Comparison of ENCODE assay signal across 9 cellular contexts in the genomic region with DNA sequence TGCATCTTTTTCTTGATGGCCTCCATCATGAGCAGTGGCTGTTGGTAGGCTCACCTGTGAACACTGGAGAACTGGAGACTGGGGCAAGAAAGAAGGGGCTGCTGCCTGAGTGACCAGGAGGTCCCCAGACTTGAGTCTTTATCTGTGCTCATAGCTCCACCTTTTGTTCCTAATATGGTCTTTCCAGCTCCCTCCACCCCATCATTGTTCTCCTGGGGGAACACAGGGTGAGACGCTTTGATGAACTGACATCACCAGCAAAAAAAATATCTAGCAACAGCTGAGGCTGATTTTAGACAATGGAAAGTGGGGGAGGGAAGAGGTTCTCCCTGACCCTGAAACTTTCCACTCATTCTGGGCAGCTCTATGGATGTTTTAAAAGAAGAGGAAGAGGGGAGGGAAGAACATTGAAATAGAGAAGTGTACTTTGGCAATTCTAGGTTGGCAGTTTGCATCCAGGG. TPM values are rescaled to one million over a fixed set of nuclear protein-coding genes. Genes with fewer than 3 reads are reported as not detected.
DNase-seq lines count a peak whose midpoint lies in the region; ATAC-seq and TF ChIP-seq lines count a peak whose summit lies in the region.
"Had no signal": no experiment of that assay in that cellular context is flagged by ENCODE, and none has a peak within 500 bp of the region (broad histone marks: within the 10 kb centered on the region; RNA-seq: fewer than 3 reads in every experiment).

Gene TPM3 (minus strand): TSS at position 111 of the 461 bp plus-strand sequence. CDS start 82 bp downstream, at position 29.

- H3K23ac ChIP-seq in H9 (ENCODE audit: insufficient read length, low read depth, low read length), result no peak within 1 kb of the TSS

- H2BK12ac ChIP-seq in H9 (ENCODE audit: insufficient read length, low read depth, low read length), result no peak within 1 kb of the TSS

- H3K27ac Mint-ChIP-seq in H9, result no peak within 1 kb of the TSS; a peak in 3 of 7 replicates

- no peak within 1 kb of the TSS for H3K4ac ChIP-seq in H9 (ENCODE audit: low read depth, low read length)

- H3K4me1 ChIP-seq in H9 (ENCODE audit: insufficient read depth, low read length), result peaks cover 9% of the 10 kb centered on the region; the same call in 1 of the 2 replicates

- no peaks in the 10 kb centered on the region for H3K9me3 ChIP-seq in H9 (ENCODE audit: control insufficient read depth, low read depth, low read length)

- H3K36me3 Mint-ChIP-seq in H9 (ENCODE audit: insufficient read depth in 1 of 3, low read depth in 3 of 3), result no peaks in the 10 kb centered on the region

- ATAC-seq in HG02973 (IDR thresholded peaks at IDR 0.05; ENCODE audit: unreplicated experiment) (no peak), GM19035 (IDR thresholded peaks at IDR 0.05; ENCODE audit: unreplicated experiment) (no peak), HG03280 (IDR thresholded peaks at IDR 0.05; ENCODE audit: unreplicated experiment) (no peak)

- peaks cover 5% of the 10 kb centered on the region; the same call in 1 of the 2 replicates for H3K27me3 Mint-ChIP-seq in H9 (ENCODE audit: low read depth)

- no peak within 1 kb of the TSS for H2BK15ac ChIP-seq in H9 (ENCODE audit: low read depth, low read length)

- no peak within 1 kb of the TSS for H3K18ac ChIP-seq in H9 (ENCODE audit: insufficient read length, low read depth, low read length)

- H4K5ac ChIP-seq in H9 (ENCODE audit: insufficient read length, low read depth, low read length), result no peak within 1 kb of the TSS

- no peak for DNase-seq in H9
- DNase-seq in SKM-1 (lab: John Stamatoyannopoulos, UW; ENCODE audit: unreplicated experiment), result peak; percentile 50
- no peak for DNase-seq in glomerular endothelial cell (ENCODE audit: extremely low read depth, low read depth, low spot score)
- no peak for DNase-seq in posterior vena cava (ENCODE audit: low spot score)
- DNase-seq in DMS79 treated with DMSO at 0.1 percent for 48 hours (lab: John Stamatoyannopoulos, UW), result no peak
- DNase-seq: islet precursor cell had no signal

- no peaks in the 10 kb centered on the region; the same call in 1 of the 2 replicates for H3K27me3 ChIP-seq in H9 (ENCODE audit: insufficient read depth, low read length)

- no peak within 1 kb of the TSS for H2BK20ac ChIP-seq in H9 (ENCODE audit: low read depth, low read length, poor library complexity, severe bottlenecking)

- no peak within 1 kb of the TSS for H4K91ac ChIP-seq in H9 (ENCODE audit: insufficient read length, low read depth, low read length)

- H3K4me2 ChIP-seq in H9 (ENCODE audit: insufficient read depth, insufficient read length, low read length), result no peak within 1 kb of the TSS

- no peaks in the 10 kb centered on the region for H3K79me1 ChIP-seq in H9 (ENCODE audit: insufficient read depth, low read depth, low read length, poor library complexity, severe bottlenecking)

- H3K9me3 Mint-ChIP-seq in H9, result no peaks in the 10 kb centered on the region

- no peak within 1 kb of the TSS for H3K27ac ChIP-seq in H9 (ENCODE audit: insufficient read length, low read depth, low read length)

- H3K14ac ChIP-seq in H9 (ENCODE audit: insufficient read depth, low read length), result no peak within 1 kb of the TSS

- intact Hi-C loops in posterior vena cava (cut with DNase I), result no loop called here

- H2AFZ ChIP-seq in H9 (ENCODE audit: low read length), result no peak within 1 kb of the TSS

- H2BK120ac ChIP-seq in H9 (ENCODE audit: low read depth, low read length, poor library complexity, severe bottlenecking), result no peak within 1 kb of the TSS

- no peaks in the 10 kb centered on the region for H4K20me1 ChIP-seq in H9 (ENCODE audit: control insufficient read depth, insufficient read depth, insufficient read length)

- H3T11ph ChIP-seq in H9 (ENCODE audit: low read length), result no peak within 1 kb of the TSS

- peaks cover 28 to 30% of the 10 kb centered on the region in 2 experiments for H3K4me1 Mint-ChIP-seq in H9

- no peak within 1 kb of the TSS for H3K4me3 Mint-ChIP-seq in H9

- no peak within 1 kb of the TSS for H3K56ac ChIP-seq in H9 (ENCODE audit: insufficient read length, low read depth, low read length)

- no peak within 1 kb of the TSS for H2AK5ac ChIP-seq in H9 (ENCODE audit: insufficient read length, low read length)

- H3K9ac ChIP-seq in H9 (ENCODE audit: extremely low read depth, insufficient read length, low read length), result no peak within 1 kb of the TSS

- H4K8ac ChIP-seq in H9 (replicated peaks; ENCODE audit: insufficient read length, low read depth, low read length), result no peak within 1 kb of the TSS

- no peaks in the 10 kb centered on the region for H3K23me2 ChIP-seq in H9 (ENCODE audit: insufficient read length, low read depth, low read length, poor library complexity, severe bottlenecking)

- no peak for TF ChIP-seq CTCF in H9 (conservative IDR thresholded peaks at IDR 0.05)

- no peaks in the 10 kb centered on the region for H3K79me2 ChIP-seq in H9 (ENCODE audit: insufficient read depth, low read length)

- no CpG with 5 or more reads among the region's 1 CpG for WGBS in H9 (ENCODE audit: extremely low coverage, insufficient read length, low lambda C conversion rate)

- H2BK5ac ChIP-seq in H9 (ENCODE audit: insufficient read length, low read length), result no peak within 1 kb of the TSS

RNA-seq across cellular contexts. Expression of gene TPM3, which starts in this region (rescaled TPM):
- total RNA-seq in H9 (2021) (508 and 513 TPM in 2 replicates), glomerular endothelial cell (712 and 835 TPM in 2 replicates), posterior vena cava (100 to 1,000 TPM; 177 to 189 TPM)
